In genomic region chr7:77290425-77290824, GRCh38 we compare ENCODE assay signal across 20 cellular contexts.
"Had no signal": no experiment of that assay in that cellular context is flagged by ENCODE, and none has a peak within 500 bp of the region (broad histone marks: within the 10 kb centered on the region; RNA-seq: fewer than 3 reads in every experiment).

No MANE protein-coding gene starts in this region.

- ATAC-seq: gastrocnemius medialis, heart right ventricle, left cardiac atrium, left lung, left ventricle myocardium superior, lower lobe of right lung, mucosa of descending colon had no signal

- H3K4me3 ChIP-seq: coronary artery, dorsolateral prefrontal cortex, esophagus muscularis mucosa, gastrocnemius medialis, heart right ventricle, left lung, lower lobe of right lung, mucosa of descending colon had no signal

- H3K4me1 ChIP-seq: esophagus muscularis mucosa, gastrocnemius medialis, heart right ventricle had no signal

- H3K27me3 ChIP-seq: dorsolateral prefrontal cortex, esophagus muscularis mucosa, gastrocnemius medialis, heart right ventricle, left lung had no signal

- H3K27ac ChIP-seq: coronary artery, dorsolateral prefrontal cortex, esophagus muscularis mucosa, gastrocnemius medialis, heart right ventricle, left lung, lower lobe of right lung had no signal

- DNase-seq: dermis blood vessel endothelial cell; dorsolateral prefrontal cortex; effector CD4-positive, alpha-beta T cell; effector memory CD4-positive, alpha-beta T cell; foreskin fibroblast; foreskin melanocyte; gastrocnemius medialis; glutamatergic neuron; head of caudate nucleus; heart right ventricle; hippocampal formation; left cardiac atrium; left lung; left ventricle myocardium superior; lower lobe of right lung; mesenchymal stem cell; mucosa of descending colon; naive B cell had no signal

- H3K36me3 ChIP-seq: left lung, lower lobe of right lung had no signal

- H3K9me3 ChIP-seq: esophagus muscularis mucosa, gastrocnemius medialis, heart right ventricle, left lung, lower lobe of right lung, mucosa of descending colon had no signal
